In the genomic region with DNA sequence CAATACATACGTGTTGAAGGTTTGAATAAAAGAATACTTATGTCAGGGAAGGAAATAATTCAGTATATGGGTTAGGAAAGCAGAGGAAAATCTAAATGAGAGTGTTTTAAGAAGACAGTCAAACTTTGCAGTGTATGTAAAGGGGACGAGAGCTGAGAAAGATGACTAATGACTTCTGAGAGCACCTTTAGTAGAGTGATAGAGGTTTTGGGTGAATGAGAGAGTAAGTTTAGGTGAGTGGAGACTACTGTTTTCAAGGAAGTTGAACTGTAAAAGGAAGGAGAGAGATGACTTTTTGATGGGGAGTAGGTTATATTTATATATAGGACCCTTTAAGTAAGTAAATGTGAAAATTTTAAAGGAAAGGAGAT, we compare ENCODE assay signal across 1 cellular context.
TF ChIP-seq lines count a peak whose summit lies in the region.

No MANE protein-coding gene starts in this region.

TF ChIP-seq in GM12878, 131 proteins besides CTCF, POLR2A, EP300 and RAD21:
- TF ChIP-seq NR2C1 (IDR thresholded peaks at IDR 0.05) (no peak), YBX1 (IDR thresholded peaks at IDR 0.05) (no peak), SREBF2 (IDR thresholded peaks at IDR 0.05; ENCODE audit: low read length) (no peak), PAX5 (IDR thresholded peaks at IDR 0.05; ENCODE audit: borderline replicate concordance, low read depth, low read length) (no peak), NFYA (IDR thresholded peaks at IDR 0.05; ENCODE audit: borderline replicate concordance, low read depth, low read length) (no peak), FOS (IDR thresholded peaks at IDR 0.05; ENCODE audit: borderline replicate concordance, extremely low read depth, insufficient read length) (no peak), IKZF2 (IDR thresholded peaks at IDR 0.05) (no peak), POLR2AphosphoS2 (IDR thresholded peaks at IDR 0.05; ENCODE audit: low read depth, low read length) (no peak), NBN (IDR thresholded peaks at IDR 0.05) (no peak), CHD4 (IDR thresholded peaks at IDR 0.05) (no peak), EGR1 (IDR thresholded peaks at IDR 0.05; ENCODE audit: borderline replicate concordance in 1 of 2, low read depth in 2 of 2, low read length in 2 of 2) (no peak), ZBTB40 (IDR thresholded peaks at IDR 0.05; ENCODE audit: borderline replicate concordance) (no peak), ZNF687 (IDR thresholded peaks at IDR 0.05) (no peak), USF1 (IDR thresholded peaks at IDR 0.05; ENCODE audit: borderline replicate concordance, extremely low read length, insufficient read depth, low read depth, low read length) (no peak)
